In the genomic region with DNA sequence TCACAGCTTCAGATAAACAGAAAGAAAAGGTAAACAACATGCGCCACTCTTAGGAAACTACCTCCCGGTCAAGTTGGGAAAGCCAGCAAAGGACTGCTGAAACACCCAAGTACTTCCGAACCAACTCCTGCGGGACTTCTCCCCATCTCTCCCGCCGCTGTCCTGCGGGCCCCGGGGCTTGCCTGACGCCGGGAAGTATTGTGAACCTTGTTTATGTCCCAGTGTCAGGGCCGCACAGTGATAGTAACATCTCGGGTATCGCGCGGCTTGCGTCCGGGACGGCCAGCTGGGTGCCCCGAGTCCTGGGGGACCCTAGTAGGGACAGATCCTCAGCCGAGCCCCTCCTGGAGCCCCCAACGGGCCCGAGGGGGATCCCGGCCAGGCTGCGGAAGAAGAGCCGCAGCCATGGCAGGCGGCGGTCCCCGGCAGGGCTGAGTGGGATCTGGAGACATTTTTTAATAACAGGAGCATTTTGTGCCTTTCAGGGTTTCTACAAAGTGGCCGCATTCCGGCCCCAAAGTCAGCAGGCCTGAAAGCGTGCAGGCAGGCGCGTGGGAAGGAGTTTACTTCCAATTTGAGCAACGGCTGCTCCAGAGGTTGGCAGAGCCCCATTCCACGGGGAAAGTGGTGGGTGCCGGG, we compare ENCODE assay signal across 1 cellular context.
TF ChIP-seq lines count a peak whose summit lies in the region.

No MANE protein-coding gene starts in this region.

TF ChIP-seq in K562, 482 proteins besides CTCF, POLR2A, EP300 and RAD21 (continues in another document):
- peak; percentile 39 for TF ChIP-seq POLR2G (IDR thresholded peaks at IDR 0.05; ENCODE audit: low read depth, low read length)
- TF ChIP-seq NR3C1 (CRISPR knock-in tag; IDR thresholded peaks at IDR 0.05): no peak
- no peak for TF ChIP-seq CBX1 (IDR thresholded peaks at IDR 0.05; ENCODE audit: low read depth)
- TF ChIP-seq, protein P1, sequence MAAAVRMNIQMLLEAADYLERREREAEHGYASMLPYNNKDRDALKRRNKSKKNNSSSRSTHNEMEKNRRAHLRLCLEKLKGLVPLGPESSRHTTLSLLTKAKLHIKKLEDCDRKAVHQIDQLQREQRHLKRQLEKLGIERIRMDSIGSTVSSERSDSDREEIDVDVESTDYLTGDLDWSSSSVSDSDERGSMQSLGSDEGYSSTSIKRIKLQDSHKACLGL (CRISPR knock-in tag; IDR thresholded peaks at IDR 0.05; ENCODE audit: borderline replicate concordance, poor library complexity, severe bottlenecking): no peak
- peak; percentile 85 for TF ChIP-seq FOXJ2 (tag; IDR thresholded peaks at IDR 0.05)
- TF ChIP-seq HNRNPLL (IDR thresholded peaks at IDR 0.05; ENCODE audit: low read depth, low read length, poor library complexity, severe bottlenecking): peak; percentile 25
- TF ChIP-seq HDAC1 (IDR thresholded peaks at IDR 0.05): peak in 1 of 2 experiments; percentile 10; a peak in 1 of 4 replicates
- peak; percentile 47; the same call in 1 of the 2 replicates for TF ChIP-seq ERF (CRISPR knock-in tag; IDR thresholded peaks at IDR 0.05)
- no peak for TF ChIP-seq SIRT6 (IDR thresholded peaks at IDR 0.05; ENCODE audit: low read depth, low read length)
- TF ChIP-seq GTF2A2 (tag; IDR thresholded peaks at IDR 0.05): no peak
- TF ChIP-seq, protein P2, sequence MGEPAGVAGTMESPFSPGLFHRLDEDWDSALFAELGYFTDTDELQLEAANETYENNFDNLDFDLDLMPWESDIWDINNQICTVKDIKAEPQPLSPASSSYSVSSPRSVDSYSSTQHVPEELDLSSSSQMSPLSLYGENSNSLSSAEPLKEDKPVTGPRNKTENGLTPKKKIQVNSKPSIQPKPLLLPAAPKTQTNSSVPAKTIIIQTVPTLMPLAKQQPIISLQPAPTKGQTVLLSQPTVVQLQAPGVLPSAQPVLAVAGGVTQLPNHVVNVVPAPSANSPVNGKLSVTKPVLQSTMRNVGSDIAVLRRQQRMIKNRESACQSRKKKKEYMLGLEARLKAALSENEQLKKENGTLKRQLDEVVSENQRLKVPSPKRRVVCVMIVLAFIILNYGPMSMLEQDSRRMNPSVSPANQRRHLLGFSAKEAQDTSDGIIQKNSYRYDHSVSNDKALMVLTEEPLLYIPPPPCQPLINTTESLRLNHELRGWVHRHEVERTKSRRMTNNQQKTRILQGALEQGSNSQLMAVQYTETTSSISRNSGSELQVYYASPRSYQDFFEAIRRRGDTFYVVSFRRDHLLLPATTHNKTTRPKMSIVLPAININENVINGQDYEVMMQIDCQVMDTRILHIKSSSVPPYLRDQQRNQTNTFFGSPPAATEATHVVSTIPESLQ (CRISPR knock-in tag; IDR thresholded peaks at IDR 0.05): no peak
- TF ChIP-seq TBP (optimal IDR thresholded peaks at IDR 0.05; ENCODE audit: low read depth, low read length): peak; percentile 18
- TF ChIP-seq BRF1 (IDR thresholded peaks at IDR 0.05; ENCODE audit: borderline replicate concordance, extremely low read depth, insufficient read length): no peak
- peak; percentile 72 for TF ChIP-seq RBFOX2 (IDR thresholded peaks at IDR 0.05; ENCODE audit: low read depth, low read length)
- no peak for TF ChIP-seq ZC3H8 (IDR thresholded peaks at IDR 0.05)
- TF ChIP-seq, protein P3, sequence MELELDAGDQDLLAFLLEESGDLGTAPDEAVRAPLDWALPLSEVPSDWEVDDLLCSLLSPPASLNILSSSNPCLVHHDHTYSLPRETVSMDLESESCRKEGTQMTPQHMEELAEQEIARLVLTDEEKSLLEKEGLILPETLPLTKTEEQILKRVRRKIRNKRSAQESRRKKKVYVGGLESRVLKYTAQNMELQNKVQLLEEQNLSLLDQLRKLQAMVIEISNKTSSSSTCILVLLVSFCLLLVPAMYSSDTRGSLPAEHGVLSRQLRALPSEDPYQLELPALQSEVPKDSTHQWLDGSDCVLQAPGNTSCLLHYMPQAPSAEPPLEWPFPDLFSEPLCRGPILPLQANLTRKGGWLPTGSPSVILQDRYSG (tag; conservative IDR thresholded peaks at IDR 0.05; ENCODE audit: low read depth): no peak
- TF ChIP-seq, protein P4, sequence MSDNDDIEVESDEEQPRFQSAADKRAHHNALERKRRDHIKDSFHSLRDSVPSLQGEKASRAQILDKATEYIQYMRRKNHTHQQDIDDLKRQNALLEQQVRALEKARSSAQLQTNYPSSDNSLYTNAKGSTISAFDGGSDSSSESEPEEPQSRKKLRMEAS (CRISPR knock-in tag; IDR thresholded peaks at IDR 0.05): peak; percentile 44; the same call in 1 of the 2 replicates
- TF ChIP-seq POLR2AphosphoS5 (IDR thresholded peaks at IDR 0.05; ENCODE audit: control insufficient read depth, insufficient read depth, low read depth, low read length): peak; percentile 59; the same call in 1 of the 2 replicates
- TF ChIP-seq IRF2 (CRISPR knock-in tag; IDR thresholded peaks at IDR 0.05): no peak
- peak; percentile 15; the same call in 1 of the 2 replicates for TF ChIP-seq LCOR (CRISPR knock-in tag; IDR thresholded peaks at IDR 0.05)
- peak; percentile 35 for TF ChIP-seq DACH1 (IDR thresholded peaks at IDR 0.05; ENCODE audit: partially characterized antibody)
- TF ChIP-seq, protein P5, sequence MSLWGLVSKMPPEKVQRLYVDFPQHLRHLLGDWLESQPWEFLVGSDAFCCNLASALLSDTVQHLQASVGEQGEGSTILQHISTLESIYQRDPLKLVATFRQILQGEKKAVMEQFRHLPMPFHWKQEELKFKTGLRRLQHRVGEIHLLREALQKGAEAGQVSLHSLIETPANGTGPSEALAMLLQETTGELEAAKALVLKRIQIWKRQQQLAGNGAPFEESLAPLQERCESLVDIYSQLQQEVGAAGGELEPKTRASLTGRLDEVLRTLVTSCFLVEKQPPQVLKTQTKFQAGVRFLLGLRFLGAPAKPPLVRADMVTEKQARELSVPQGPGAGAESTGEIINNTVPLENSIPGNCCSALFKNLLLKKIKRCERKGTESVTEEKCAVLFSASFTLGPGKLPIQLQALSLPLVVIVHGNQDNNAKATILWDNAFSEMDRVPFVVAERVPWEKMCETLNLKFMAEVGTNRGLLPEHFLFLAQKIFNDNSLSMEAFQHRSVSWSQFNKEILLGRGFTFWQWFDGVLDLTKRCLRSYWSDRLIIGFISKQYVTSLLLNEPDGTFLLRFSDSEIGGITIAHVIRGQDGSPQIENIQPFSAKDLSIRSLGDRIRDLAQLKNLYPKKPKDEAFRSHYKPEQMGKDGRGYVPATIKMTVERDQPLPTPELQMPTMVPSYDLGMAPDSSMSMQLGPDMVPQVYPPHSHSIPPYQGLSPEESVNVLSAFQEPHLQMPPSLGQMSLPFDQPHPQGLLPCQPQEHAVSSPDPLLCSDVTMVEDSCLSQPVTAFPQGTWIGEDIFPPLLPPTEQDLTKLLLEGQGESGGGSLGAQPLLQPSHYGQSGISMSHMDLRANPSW (CRISPR knock-in tag; IDR thresholded peaks at IDR 0.05): no peak
- no peak for TF ChIP-seq ZFP1 (CRISPR knock-in tag; IDR thresholded peaks at IDR 0.05)
- TF ChIP-seq RBM25 (IDR thresholded peaks at IDR 0.05; ENCODE audit: low read depth, low read length, severe bottlenecking): peak; percentile 37
- no peak for TF ChIP-seq TARDBP (IDR thresholded peaks at IDR 0.05)
- peak; percentile 95 for TF ChIP-seq FOXK1 (CRISPR knock-in tag; IDR thresholded peaks at IDR 0.05; ENCODE audit: borderline replicate concordance)
- TF ChIP-seq, protein P6, sequence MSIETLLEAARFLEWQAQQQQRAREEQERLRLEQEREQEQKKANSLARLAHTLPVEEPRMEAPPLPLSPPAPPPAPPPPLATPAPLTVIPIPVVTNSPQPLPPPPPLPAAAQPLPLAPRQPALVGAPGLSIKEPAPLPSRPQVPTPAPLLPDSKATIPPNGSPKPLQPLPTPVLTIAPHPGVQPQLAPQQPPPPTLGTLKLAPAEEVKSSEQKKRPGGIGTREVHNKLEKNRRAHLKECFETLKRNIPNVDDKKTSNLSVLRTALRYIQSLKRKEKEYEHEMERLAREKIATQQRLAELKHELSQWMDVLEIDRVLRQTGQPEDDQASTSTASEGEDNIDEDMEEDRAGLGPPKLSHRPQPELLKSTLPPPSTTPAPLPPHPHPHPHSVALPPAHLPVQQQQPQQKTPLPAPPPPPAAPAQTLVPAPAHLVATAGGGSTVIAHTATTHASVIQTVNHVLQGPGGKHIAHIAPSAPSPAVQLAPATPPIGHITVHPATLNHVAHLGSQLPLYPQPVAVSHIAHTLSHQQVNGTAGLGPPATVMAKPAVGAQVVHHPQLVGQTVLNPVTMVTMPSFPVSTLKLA (conservative IDR thresholded peaks at IDR 0.05): peak; percentile 68 to 76; a peak in 3 of 4 replicates
- TF ChIP-seq CHD2 (IDR thresholded peaks at IDR 0.05; ENCODE audit: low read depth, low read length): peak; percentile 95
- TF ChIP-seq HMG20A (CRISPR knock-in tag; conservative IDR thresholded peaks at IDR 0.05): no peak
- TF ChIP-seq RBM17 (IDR thresholded peaks at IDR 0.05; ENCODE audit: borderline replicate concordance, low read depth, low read length): no peak
- no peak for TF ChIP-seq ZNF324 (CRISPR knock-in tag; IDR thresholded peaks at IDR 0.05)
- TF ChIP-seq, protein P7, sequence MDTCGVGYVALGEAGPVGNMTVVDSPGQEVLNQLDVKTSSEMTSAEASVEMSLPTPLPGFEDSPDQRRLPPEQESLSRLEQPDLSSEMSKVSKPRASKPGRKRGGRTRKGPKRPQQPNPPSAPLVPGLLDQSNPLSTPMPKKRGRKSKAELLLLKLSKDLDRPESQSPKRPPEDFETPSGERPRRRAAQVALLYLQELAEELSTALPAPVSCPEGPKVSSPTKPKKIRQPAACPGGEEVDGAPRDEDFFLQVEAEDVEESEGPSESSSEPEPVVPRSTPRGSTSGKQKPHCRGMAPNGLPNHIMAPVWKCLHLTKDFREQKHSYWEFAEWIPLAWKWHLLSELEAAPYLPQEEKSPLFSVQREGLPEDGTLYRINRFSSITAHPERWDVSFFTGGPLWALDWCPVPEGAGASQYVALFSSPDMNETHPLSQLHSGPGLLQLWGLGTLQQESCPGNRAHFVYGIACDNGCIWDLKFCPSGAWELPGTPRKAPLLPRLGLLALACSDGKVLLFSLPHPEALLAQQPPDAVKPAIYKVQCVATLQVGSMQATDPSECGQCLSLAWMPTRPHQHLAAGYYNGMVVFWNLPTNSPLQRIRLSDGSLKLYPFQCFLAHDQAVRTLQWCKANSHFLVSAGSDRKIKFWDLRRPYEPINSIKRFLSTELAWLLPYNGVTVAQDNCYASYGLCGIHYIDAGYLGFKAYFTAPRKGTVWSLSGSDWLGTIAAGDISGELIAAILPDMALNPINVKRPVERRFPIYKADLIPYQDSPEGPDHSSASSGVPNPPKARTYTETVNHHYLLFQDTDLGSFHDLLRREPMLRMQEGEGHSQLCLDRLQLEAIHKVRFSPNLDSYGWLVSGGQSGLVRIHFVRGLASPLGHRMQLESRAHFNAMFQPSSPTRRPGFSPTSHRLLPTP (IDR thresholded peaks at IDR 0.05; ENCODE audit: borderline replicate concordance, extremely low read depth, insufficient read length): no peak
- no peak for TF ChIP-seq ZNF431 (CRISPR knock-in tag; IDR thresholded peaks at IDR 0.05)
- TF ChIP-seq RBM22 (IDR thresholded peaks at IDR 0.05; ENCODE audit: low read depth, low read length, poor library complexity, severe bottlenecking): no peak
- TF ChIP-seq, protein P8, sequence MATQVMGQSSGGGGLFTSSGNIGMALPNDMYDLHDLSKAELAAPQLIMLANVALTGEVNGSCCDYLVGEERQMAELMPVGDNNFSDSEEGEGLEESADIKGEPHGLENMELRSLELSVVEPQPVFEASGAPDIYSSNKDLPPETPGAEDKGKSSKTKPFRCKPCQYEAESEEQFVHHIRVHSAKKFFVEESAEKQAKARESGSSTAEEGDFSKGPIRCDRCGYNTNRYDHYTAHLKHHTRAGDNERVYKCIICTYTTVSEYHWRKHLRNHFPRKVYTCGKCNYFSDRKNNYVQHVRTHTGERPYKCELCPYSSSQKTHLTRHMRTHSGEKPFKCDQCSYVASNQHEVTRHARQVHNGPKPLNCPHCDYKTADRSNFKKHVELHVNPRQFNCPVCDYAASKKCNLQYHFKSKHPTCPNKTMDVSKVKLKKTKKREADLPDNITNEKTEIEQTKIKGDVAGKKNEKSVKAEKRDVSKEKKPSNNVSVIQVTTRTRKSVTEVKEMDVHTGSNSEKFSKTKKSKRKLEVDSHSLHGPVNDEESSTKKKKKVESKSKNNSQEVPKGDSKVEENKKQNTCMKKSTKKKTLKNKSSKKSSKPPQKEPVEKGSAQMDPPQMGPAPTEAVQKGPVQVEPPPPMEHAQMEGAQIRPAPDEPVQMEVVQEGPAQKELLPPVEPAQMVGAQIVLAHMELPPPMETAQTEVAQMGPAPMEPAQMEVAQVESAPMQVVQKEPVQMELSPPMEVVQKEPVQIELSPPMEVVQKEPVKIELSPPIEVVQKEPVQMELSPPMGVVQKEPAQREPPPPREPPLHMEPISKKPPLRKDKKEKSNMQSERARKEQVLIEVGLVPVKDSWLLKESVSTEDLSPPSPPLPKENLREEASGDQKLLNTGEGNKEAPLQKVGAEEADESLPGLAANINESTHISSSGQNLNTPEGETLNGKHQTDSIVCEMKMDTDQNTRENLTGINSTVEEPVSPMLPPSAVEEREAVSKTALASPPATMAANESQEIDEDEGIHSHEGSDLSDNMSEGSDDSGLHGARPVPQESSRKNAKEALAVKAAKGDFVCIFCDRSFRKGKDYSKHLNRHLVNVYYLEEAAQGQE (CRISPR knock-in tag; IDR thresholded peaks at IDR 0.05; ENCODE audit: low read depth): no peak
- TF ChIP-seq, protein P9, sequence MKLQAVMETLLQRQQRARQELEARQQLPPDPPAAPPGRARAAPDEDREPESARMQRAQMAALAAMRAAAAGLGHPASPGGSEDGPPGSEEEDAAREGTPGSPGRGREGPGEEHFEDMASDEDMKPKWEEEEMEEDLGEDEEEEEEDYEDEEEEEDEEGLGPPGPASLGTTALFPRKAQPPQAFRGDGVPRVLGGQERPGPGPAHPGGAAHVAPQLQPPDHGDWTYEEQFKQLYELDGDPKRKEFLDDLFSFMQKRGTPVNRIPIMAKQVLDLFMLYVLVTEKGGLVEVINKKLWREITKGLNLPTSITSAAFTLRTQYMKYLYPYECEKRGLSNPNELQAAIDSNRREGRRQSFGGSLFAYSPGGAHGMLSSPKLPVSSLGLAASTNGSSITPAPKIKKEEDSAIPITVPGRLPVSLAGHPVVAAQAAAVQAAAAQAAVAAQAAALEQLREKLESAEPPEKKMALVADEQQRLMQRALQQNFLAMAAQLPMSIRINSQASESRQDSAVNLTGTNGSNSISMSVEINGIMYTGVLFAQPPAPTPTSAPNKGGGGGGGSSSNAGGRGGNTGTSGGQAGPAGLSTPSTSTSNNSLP (IDR thresholded peaks at IDR 0.05; ENCODE audit: borderline replicate concordance, low read depth, low read length): no peak
- no peak for TF ChIP-seq ZNF75A (CRISPR knock-in tag; IDR thresholded peaks at IDR 0.05)
- no peak for TF ChIP-seq DIDO1 (tag; IDR thresholded peaks at IDR 0.05; ENCODE audit: low read depth)
- peak; percentile 8 for TF ChIP-seq CXXC5 (CRISPR knock-in tag; IDR thresholded peaks at IDR 0.05)
- TF ChIP-seq TAF1 (IDR thresholded peaks at IDR 0.05; ENCODE audit: control insufficient read depth, extremely low read depth, insufficient read depth, low read length, severe bottlenecking): peak; percentile 65
- TF ChIP-seq HOXB6 (CRISPR knock-in tag; IDR thresholded peaks at IDR 0.05; ENCODE audit: borderline replicate concordance): no peak
- no peak for TF ChIP-seq ZNF175 (CRISPR knock-in tag; IDR thresholded peaks at IDR 0.05; ENCODE audit: low read depth)
- peak; percentile 38 to 63; a peak in 3 of 4 replicates for TF ChIP-seq SIN3A (IDR thresholded peaks at IDR 0.05; ENCODE audit: borderline replicate concordance in 2 of 2, control insufficient read depth in 1 of 2, low read depth in 2 of 2, low read length in 2 of 2)
- TF ChIP-seq JUND (IDR thresholded peaks at IDR 0.05; ENCODE audit: borderline replicate concordance, low read depth, low read length): no peak
- TF ChIP-seq JUND (tag; IDR thresholded peaks at IDR 0.05; ENCODE audit: borderline replicate concordance, low read depth, low read length): no peak
- no peak for TF ChIP-seq MCM7 (IDR thresholded peaks at IDR 0.05)
- TF ChIP-seq YY1 (IDR thresholded peaks at IDR 0.05; ENCODE audit: borderline replicate concordance in 1 of 3, control insufficient read depth in 1 of 3, extremely low read depth in 1 of 3, insufficient read depth in 3 of 3, insufficient read length in 1 of 3, insufficient replicate concordance in 2 of 3, low read depth in 1 of 3, low read length in 2 of 3): peak in 2 of 3 experiments; percentile 9 to 58
